Comparison of ENCODE assay signal across 8 cellular contexts in genomic region chr10:47311900-47312662, GRCh38. TPM values are rescaled to one million over a fixed set of nuclear protein-coding genes. Genes with fewer than 3 reads are reported as not detected.
DNase-seq lines count a peak whose midpoint lies in the region; ATAC-seq and TF ChIP-seq lines count a peak whose summit lies in the region.

No MANE protein-coding gene starts in this region.

- intact Hi-C loops in CD4-positive, alpha-beta T cell (cut with DNase I, micrococcal nuclease) = loop anchor here (1.0 to 2.0 kb wide), 6 partner anchors 11 to 288 kb away; no protein-coding TSS in a partner anchor
- intact Hi-C loops in left ventricle myocardium inferior (cut with micrococcal nuclease) = loop anchor here (10.0 kb wide), 1 partner anchor 287 kb away; no protein-coding TSS in a partner anchor

- H3K9me3 Mint-ChIP-seq in CD4-positive, alpha-beta T cell = no peaks in the 10 kb centered on the region

- POLR2A ChIA-PET in CD4-positive, alpha-beta T cell (lab: Charles Lee) = interaction anchor here (0.6 to 3.1 kb wide), 11 partner anchors 10 to 287 kb away, joined by 3 to 42 read pairs (median 4); no protein-coding TSS in a partner anchor

- H3K4me1 ChIP-seq in adipocyte (ENCODE audit: control insufficient read depth, insufficient read depth, low read length) (peaks cover 11% of the 10 kb centered on the region), left ventricle myocardium inferior (peaks cover 10% of the 10 kb centered on the region)

- CTCF ChIA-PET in CD4-positive, alpha-beta T cell (lab: Charles Lee) = interaction anchor here (0.6 to 4.4 kb wide), 14 partner anchors 8 to 311 kb away, joined by 3 to 76 read pairs (median 4); no protein-coding TSS in a partner anchor

- H3K4me1 Mint-ChIP-seq in CD4-positive, alpha-beta T cell (ENCODE audit: low read depth) = peaks cover 33% of the 10 kb centered on the region

- peak; percentile 77 for ATAC-seq in CD4-positive, alpha-beta T cell (ENCODE audit: poor library complexity)
- ATAC-seq in GM19467 (IDR thresholded peaks at IDR 0.05; ENCODE audit: unreplicated experiment) = peak; percentile 64

- H3K4me3 ChIP-seq in adipocyte (ENCODE audit: low read length) = no peak overlapping the region
- H3K4me3 ChIP-seq in left ventricle myocardium inferior = no peak overlapping the region

- H3K27me3 ChIP-seq in CD4-positive, alpha-beta T cell (ENCODE audit: control insufficient read depth, insufficient read depth, low read length) = no peaks in the 10 kb centered on the region
- H3K27me3 ChIP-seq in adipocyte (replicated peaks; ENCODE audit: control insufficient read depth, insufficient read depth, low read length) = no peaks in the 10 kb centered on the region
- peaks cover 46% of the 10 kb centered on the region for H3K27me3 ChIP-seq in left ventricle myocardium inferior (ENCODE audit: low read depth)

- no peak overlapping the region for H3K9ac ChIP-seq in adipocyte (ENCODE audit: low read length)

- H3K36me3 ChIP-seq in adipocyte (ENCODE audit: control insufficient read depth, insufficient read depth, low read length, severe bottlenecking) = no peaks in the 10 kb centered on the region
- H3K36me3 ChIP-seq in left ventricle myocardium inferior = no peaks in the 10 kb centered on the region

- H3K9me3 ChIP-seq in CD4-positive, alpha-beta T cell (ENCODE audit: control insufficient read depth, low read length) = no peaks in the 10 kb centered on the region
- H3K9me3 ChIP-seq in adipocyte (ENCODE audit: control insufficient read depth, low read length) (no peaks in the 10 kb centered on the region), left ventricle myocardium inferior (replicated peaks) (no peaks in the 10 kb centered on the region)

- peak; percentile 90 for TF ChIP-seq CTCF in CD4-positive, alpha-beta T cell (IDR thresholded peaks at IDR 0.05)
- TF ChIP-seq CTCF in left ventricle myocardium inferior (IDR thresholded peaks at IDR 0.05; ENCODE audit: borderline replicate concordance) = peak; percentile 85

- H3K36me3 Mint-ChIP-seq in CD4-positive, alpha-beta T cell (ENCODE audit: low read depth) = no peaks in the 10 kb centered on the region

- peak overlapping the region; percentile 88 for H3K27ac Mint-ChIP-seq in CD4-positive, alpha-beta T cell

- H3K4me3 Mint-ChIP-seq in CD4-positive, alpha-beta T cell = peak overlapping the region; percentile 56

- no peaks in the 10 kb centered on the region for H3K27me3 Mint-ChIP-seq in CD4-positive, alpha-beta T cell

- peak overlapping the region; percentile 39 for H3K27ac ChIP-seq in CD4-positive, alpha-beta T cell (ENCODE audit: low read depth, low read length)
- no peak overlapping the region for H3K27ac ChIP-seq in left ventricle myocardium inferior (replicated peaks)

- DNase-seq in CD4-positive, alpha-beta T cell = peak; percentile 75 to 87 (median 78)
- peak; percentile 68 for DNase-seq in M059J (ENCODE audit: low read depth)
- peak; percentile 60 to 80 (median 74) for DNase-seq in T-helper 1 cell
- DNase-seq in adipocyte (ENCODE audit: low read depth) = peak; percentile 93
- peak; percentile 84 for DNase-seq in left ventricle myocardium inferior
- peak; percentile 83 for DNase-seq in retina
- no peak for DNase-seq in mesenteric fat pad (ENCODE audit: low spot score)

RNA-seq across cellular contexts. Expression of gene GDF2, which starts 10.2 kb away (rescaled TPM):
- not detected for total RNA-seq in CD4-positive, alpha-beta T cell
- not detected in 2 replicates for total RNA-seq in M059J (2014; rRNA removed; shearing (Covaris generic))
- total RNA-seq in left ventricle myocardium inferior (not detected), mesenteric fat pad (not detected)

RNA-seq across cellular contexts. Expression of gene GDF10, which starts 12.1 kb away (rescaled TPM):
- under 1 TPM; 0.16 to 0.22 TPM for total RNA-seq in CD4-positive, alpha-beta T cell
- total RNA-seq in M059J (2014; rRNA removed; shearing (Covaris generic)) = not detected in 2 replicates
- 0.22 TPM for total RNA-seq in left ventricle myocardium inferior
- 0.26 TPM for total RNA-seq in mesenteric fat pad

RNA-seq across cellular contexts. Expression of gene RBP3, which starts 36.1 kb away (rescaled TPM):
- total RNA-seq in CD4-positive, alpha-beta T cell = not detected
- total RNA-seq in M059J (2014; rRNA removed; shearing (Covaris generic)) = not detected in 2 replicates
- total RNA-seq in left ventricle myocardium inferior = not detected
- total RNA-seq in mesenteric fat pad = not detected
